Comparison of ENCODE assay signal across 7 cellular contexts in the genomic region with DNA sequence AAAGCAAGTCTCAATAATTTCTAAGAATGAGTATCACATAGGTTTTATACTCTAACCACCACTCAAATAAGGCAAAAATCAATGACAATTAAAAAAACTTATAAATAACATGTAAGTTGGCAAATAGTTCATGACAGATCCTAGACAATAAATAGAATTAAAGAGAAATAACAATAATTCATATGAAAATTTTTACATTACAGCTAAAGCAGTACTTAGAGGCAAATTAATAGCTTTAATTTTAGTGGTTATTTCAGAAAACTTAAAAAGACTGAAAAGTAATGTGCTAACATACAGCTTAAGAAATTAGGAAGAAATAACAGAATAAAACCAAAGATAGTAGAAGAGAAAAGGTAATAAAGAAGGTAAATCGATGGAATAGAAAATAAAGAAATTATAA.
"Had no signal": no experiment of that assay in that cellular context is flagged by ENCODE, and none has a peak within 500 bp of the region (broad histone marks: within the 10 kb centered on the region; RNA-seq: fewer than 3 reads in every experiment).

No MANE protein-coding gene starts in this region.

- DNase-seq: GM23248, GOT3, IMR-90, KG1 had no signal

- H3K27ac ChIP-seq: GM23248 had no signal

- H3K9me3 ChIP-seq: HAP-1 had no signal

- H3K4me3 ChIP-seq: GM23248, HAP-1, K562 had no signal

- H3K36me3 ChIP-seq: HAP-1 had no signal

- H3K4me1 ChIP-seq: HAP-1 had no signal

- FAIRE-seq: HTR-8/SVneo had no signal
